ENCODE assay signal across 19 cellular contexts in the genomic region with DNA sequence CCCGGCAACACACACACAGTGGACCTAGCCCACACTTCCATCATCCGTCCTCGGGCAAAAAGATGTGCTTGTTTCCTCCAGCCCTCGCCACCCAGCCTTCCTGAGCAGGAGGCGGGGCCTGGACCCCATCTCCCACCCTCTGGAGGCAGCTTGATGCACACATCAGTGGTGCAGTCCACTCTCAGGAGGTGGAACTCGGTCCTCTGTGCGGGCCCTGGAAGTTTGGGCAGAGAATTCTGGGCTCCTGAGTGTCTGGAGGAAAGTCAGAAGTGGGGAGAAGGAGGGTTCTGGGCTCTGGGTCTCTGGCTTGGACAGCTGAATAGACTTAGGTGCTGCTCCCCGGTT. TPM values are rescaled to one million over a fixed set of nuclear protein-coding genes. Genes with fewer than 3 reads are reported as not detected.
DNase-seq lines count a peak whose midpoint lies in the region; ATAC-seq and TF ChIP-seq lines count a peak whose summit lies in the region.
"Had no signal": no experiment of that assay in that cellular context is flagged by ENCODE, and none has a peak within 500 bp of the region (broad histone marks: within the 10 kb centered on the region; RNA-seq: fewer than 3 reads in every experiment).

No MANE protein-coding gene starts in this region.

- TF ChIP-seq POLR2A in spleen (IDR thresholded peaks at IDR 0.05), result no peak

- no peaks in the 10 kb centered on the region for H3K9me3 ChIP-seq in heart right ventricle
- no peaks in the 10 kb centered on the region for H3K9me3 ChIP-seq in right atrium auricular region
- H3K9me3 ChIP-seq in spleen, result no peaks in the 10 kb centered on the region
- H3K9me3 ChIP-seq: BLaER1, MG63, SJSA1 had no signal

- intact Hi-C loops in heart right ventricle (cut with DNase I) (loop anchor here in 4 of 10 donors (5.0 to 10.0 kb wide), 5 partner anchors 55 to 178 kb away; a partner anchor contains a TSS), Right ventricle myocardium superior (cut with DNase I) (loop anchor here (10.0 kb wide), 2 partner anchors 58 to 108 kb away; a partner anchor contains a TSS), spleen (cut with DNase I; ENCODE audit: low total_unique reads) (no loop called here), posterior vena cava (cut with DNase I) (no loop called here)

- H3K4me3 ChIP-seq in heart right ventricle (no peak overlapping the region), right atrium auricular region (no peak overlapping the region), spleen (no peak overlapping the region)
- H3K4me3 ChIP-seq: BLaER1, MG63, SJSA1 had no signal

- DNase-seq in heart right ventricle, result no peak
- no peak for DNase-seq in Right ventricle myocardium superior
- DNase-seq in right atrium auricular region (ENCODE audit: low spot score), result no peak
- DNase-seq in spleen, result peak; percentile 38
- no peak for DNase-seq in middle frontal gyrus (ENCODE audit: extremely low spot score, low spot score)
- DNase-seq in posterior vena cava (ENCODE audit: low spot score), result no peak
- DNase-seq: CD4-positive, CD25-positive, alpha-beta regulatory T cell; IMR-90; KG1; MG63; NCI-H1105 treated with DMSO at 0.1 percent for 48 hours; NCI-H146; NCI-H1930; NCI-H446; NCI-H774 had no signal

- no peak for ATAC-seq in heart right ventricle
- no peak for ATAC-seq in Right ventricle myocardium superior (ENCODE audit: poor library complexity)
- no peak for ATAC-seq in HG02938 (IDR thresholded peaks at IDR 0.05; ENCODE audit: unreplicated experiment)
- ATAC-seq: HCT116 had no signal

- WGBS in heart right ventricle, 2 donors, result 70 to 82% methylated on average over 8 of the region's 8 CpGs
- 81 to 88% (median 84%) methylated on average over 8 of the region's 8 CpGs for WGBS in spleen, 5 donors

- H3K27me3 ChIP-seq in heart right ventricle (no peaks in the 10 kb centered on the region), right atrium auricular region (no peaks in the 10 kb centered on the region), spleen (replicated peaks in 1 of 7) (peaks cover 0 to 33% (median 0%) of the 10 kb centered on the region in 7 donors)
- H3K27me3 ChIP-seq: BLaER1 had no signal

- H3K27ac ChIP-seq in heart right ventricle, result peak overlapping the region; percentile 15 to 95 (median 86)
- peak overlapping the region; percentile 57 to 83 for H3K27ac ChIP-seq in right atrium auricular region
- no peak overlapping the region for H3K27ac ChIP-seq in spleen
- H3K27ac ChIP-seq: BLaER1, SJSA1 had no signal

- no peaks in the 10 kb centered on the region for H3K36me3 ChIP-seq in heart right ventricle
- H3K36me3 ChIP-seq in right atrium auricular region, result no peaks in the 10 kb centered on the region
- H3K36me3 ChIP-seq in spleen, result no peaks in the 10 kb centered on the region
- H3K36me3 ChIP-seq: BLaER1, MG63, SJSA1 had no signal

- H3K4me1 ChIP-seq in heart right ventricle, result peaks cover 18 to 62% (median 54%) of the 10 kb centered on the region in 9 donors
- H3K4me1 ChIP-seq in right atrium auricular region, result peaks cover 0 to 50% of the 10 kb centered on the region in 2 donors
- peaks cover 0 to 8% (median 0%) of the 10 kb centered on the region in 6 donors for H3K4me1 ChIP-seq in spleen
- H3K4me1 ChIP-seq: SJSA1 had no signal

- no peak for TF ChIP-seq CTCF in heart right ventricle (IDR thresholded peaks at IDR 0.05)
- no peak for TF ChIP-seq CTCF in right atrium auricular region (IDR thresholded peaks at IDR 0.05)
- TF ChIP-seq CTCF in spleen (IDR thresholded peaks at IDR 0.05 in 8 of 11, conservative IDR thresholded peaks at IDR 0.05 in 3 of 11), result no peak

RNA-seq across cellular contexts. Expression of a gene that starts 54.0 kb away (rescaled TPM):
- total RNA-seq in heart right ventricle, result 10 to 100 TPM; 14.4 to 45.8 (median 21.6) TPM
- polyA plus RNA-seq in heart right ventricle, result 10 to 100 TPM; 16.7 to 29.1 TPM
- total RNA-seq in Right ventricle myocardium superior, result 28.8 TPM
- 10 to 100 TPM; 17.9 to 22.4 TPM for total RNA-seq in right atrium auricular region
- total RNA-seq in spleen, result 1 to 10 TPM in 6 of 7 donors, under 1 TPM in 1; 0.85 to 2.5 (median 1.6) TPM
- polyA plus RNA-seq in spleen, result 1 to 10 TPM in 1 of 3 donors, under 1 TPM in 2; 0.26 to 1.0 (median 0.49) TPM
- 10 to 100 TPM; 32.9 to 38.6 TPM for total RNA-seq in posterior vena cava
- polyA plus RNA-seq: CD4-positive, CD25-positive, alpha-beta regulatory T cell had no signal

Comparison
In these comparisons a context has a peak if more than half of its experiments do, and no peak if none do; other contexts are left out.
1. H3K27ac ChIP-seq: peak in heart right ventricle (10 of 10) and right atrium auricular region (2 of 2); none in spleen (0 of 8).